Comparison of ENCODE assay signal across 8 cellular contexts in genomic region chr20:25390538-25391528, GRCh38. TPM values are rescaled to one million over a fixed set of nuclear protein-coding genes. Genes with fewer than 3 reads are reported as not detected.
A peak's percentile ranks its signal among the peaks of the same experiment; 100 is the strongest.
DNase-seq lines count a peak whose midpoint lies in the region; ATAC-seq, FAIRE-seq and TF ChIP-seq lines count a peak whose summit lies in the region.

Gene ABHD12, minus strand, starts transcription at chr20:25390835. Its CDS starts 132 bp downstream, at chr20:25390703.

- H3K4me2 ChIP-seq in astrocyte (ENCODE audit: low read length): peak within 1 kb of the TSS; percentile 96

- peak within 1 kb of the TSS; percentile 88 for H3K4me3 Mint-ChIP-seq in astrocyte (ENCODE audit: unreplicated experiment)

- ATAC-seq in GM18511 (IDR thresholded peaks at IDR 0.05; ENCODE audit: unreplicated experiment): peak; percentile 90
- peak; percentile 84 for ATAC-seq in HG03025 (IDR thresholded peaks at IDR 0.05; ENCODE audit: low FRiP score, unreplicated experiment)

- peaks cover 6% of the 10 kb centered on the region for H3K4me1 Mint-ChIP-seq in astrocyte (ENCODE audit: low read depth, unreplicated experiment)

- no peak for TF ChIP-seq CTCF in astrocyte (IDR thresholded peaks at IDR 0.05; ENCODE audit: insufficient read depth, low read depth, low read length)
- TF ChIP-seq CTCF in vagina (IDR thresholded peaks at IDR 0.05): no peak

- H3K27ac Mint-ChIP-seq in astrocyte (ENCODE audit: unreplicated experiment): peak within 1 kb of the TSS; percentile 83

- H3K4me1 ChIP-seq in astrocyte (ENCODE audit: insufficient read depth, low read length) (peaks cover 4% of the 10 kb centered on the region), rectal smooth muscle tissue (ENCODE audit: control insufficient read depth, insufficient read depth, low read length) (peaks cover 3% of the 10 kb centered on the region), vagina (peaks cover 15% of the 10 kb centered on the region)

- no peaks in the 10 kb centered on the region for H3K36me3 ChIP-seq in astrocyte (ENCODE audit: insufficient read depth, low read length)
- H3K36me3 ChIP-seq in rectal smooth muscle tissue (ENCODE audit: control insufficient read depth, insufficient read depth, low read length): no peaks in the 10 kb centered on the region
- no peaks in the 10 kb centered on the region for H3K36me3 ChIP-seq in vagina

- peaks cover 2% of the 10 kb centered on the region for H3K27me3 Mint-ChIP-seq in astrocyte (ENCODE audit: low read depth, unreplicated experiment)

- FAIRE-seq in astrocyte (lab: Jason Lieb, UNC): no peak

- peak; percentile 79 for DNase-seq in NCI-H2029 treated with DMSO at 0.1 percent for 48 hours (lab: John Stamatoyannopoulos, UW)
- DNase-seq in T-helper 22 cell (ENCODE audit: low read depth): peak; percentile 91
- DNase-seq in astrocyte (ENCODE audit: low read depth): peak; percentile 91
- DNase-seq in hepatic stellate cell (ENCODE audit: low spot score): peak; percentile 96
- peak in 1 of 2 donors; percentile 95 for DNase-seq in vagina (ENCODE audit: extremely low spot score in 2 of 2)

- H3K27me3 ChIP-seq in astrocyte (ENCODE audit: insufficient read depth, low read length) (no peaks in the 10 kb centered on the region), rectal smooth muscle tissue (ENCODE audit: control insufficient read depth, insufficient read depth, low read length) (no peaks in the 10 kb centered on the region), vagina (no peaks in the 10 kb centered on the region)

- H3K4me3 ChIP-seq in astrocyte (ENCODE audit: insufficient read depth, low read depth, low read length) (peak within 1 kb of the TSS; percentile 72), rectal smooth muscle tissue (ENCODE audit: low read length) (peak within 1 kb of the TSS; percentile 82), vagina (peak within 1 kb of the TSS; percentile 82 to 84)

- TF ChIP-seq POLR2A in vagina (IDR thresholded peaks at IDR 0.05): peak in 1 of 2 donors; percentile 42

- peaks cover 2% of the 10 kb centered on the region for H3K36me3 Mint-ChIP-seq in astrocyte (ENCODE audit: low read depth, unreplicated experiment)

- H2AFZ ChIP-seq in astrocyte (ENCODE audit: low read depth, low read length): peak within 1 kb of the TSS; percentile 93

- H3K9ac ChIP-seq in astrocyte (ENCODE audit: low read length): peak within 1 kb of the TSS; percentile 89
- H3K9ac ChIP-seq in rectal smooth muscle tissue (ENCODE audit: low read length): peak within 1 kb of the TSS; percentile 49

- H3K9me3 Mint-ChIP-seq in astrocyte (ENCODE audit: unreplicated experiment): no peaks in the 10 kb centered on the region

- H3K79me2 ChIP-seq in astrocyte (ENCODE audit: insufficient read depth, low read length): peaks cover 44% of the 10 kb centered on the region

- H3K9me3 ChIP-seq in astrocyte (ENCODE audit: insufficient read depth, low read depth, low read length): no peaks in the 10 kb centered on the region
- H3K9me3 ChIP-seq in vagina: no peaks in the 10 kb centered on the region

- intact Hi-C loops in vagina (cut with DNase I): loop anchor here (5.0 to 10.0 kb wide), 3 partner anchors 89 to 1969 kb away; partner anchors contain the start of genes APMAP and NAPB

- H4K20me1 ChIP-seq in astrocyte (ENCODE audit: insufficient read depth, low read length): no peaks in the 10 kb centered on the region

- H3K27ac ChIP-seq in astrocyte (ENCODE audit: low read depth, low read length): peak within 1 kb of the TSS; percentile 81
- peak within 1 kb of the TSS; percentile 77 for H3K27ac ChIP-seq in rectal smooth muscle tissue (ENCODE audit: low read depth, low read length)
- H3K27ac ChIP-seq in vagina: peak within 1 kb of the TSS; percentile 75

RNA-seq across cellular contexts. Expression of gene ABHD12, which starts in this region (rescaled TPM):
- total RNA-seq in astrocyte (88.3 and 98.1 TPM in 2 replicates), vagina (36.6 TPM)
